27 cellular contexts compared by ENCODE assay signal in the genomic region with DNA sequence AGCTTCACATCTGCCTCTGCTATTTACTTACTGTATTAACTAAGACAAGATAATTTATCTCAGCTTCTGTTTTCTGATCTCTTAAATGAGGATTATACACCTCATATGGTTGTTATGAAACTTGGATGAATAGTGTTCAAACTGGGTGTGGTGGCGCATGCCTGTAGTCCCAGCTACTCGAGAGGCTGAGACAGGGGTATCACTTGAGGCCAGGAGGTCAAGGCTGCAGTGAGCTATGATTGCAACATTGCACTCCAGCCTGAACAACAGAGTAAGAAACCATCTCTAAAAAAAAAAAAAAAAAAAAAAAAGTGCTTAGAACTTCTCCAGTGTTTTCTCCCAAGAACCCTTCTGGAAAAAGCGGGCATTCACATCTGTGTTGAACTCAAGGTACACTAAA.
"Had no signal": no experiment of that assay in that cellular context is flagged by ENCODE, and none has a peak within 500 bp of the region (broad histone marks: within the 10 kb centered on the region; RNA-seq: fewer than 3 reads in every experiment).

No MANE protein-coding gene starts in this region.

- H3K27me3 ChIP-seq: stomach, suprapubic skin, testis, thyroid gland, tibial artery, tibial nerve, transverse colon, upper lobe of left lung, upper lobe of right lung, uterus, vagina had no signal

- ATAC-seq: stimulated activated effector memory CD8-positive, alpha-beta T cell treated with anti-CD3 and anti-CD28 coated beads, Interleukin-12 subunit alpha, Interleukin-12 subunit beta, amount 100 ng/mL, for 72 hours; stimulated activated memory B cell treated with anti-CD40 and anti-IgM and Interleukin-4, amounts not matched to agents 10 μg/mL and 1 μg/mL and 100 μg/mL, for 72 hours; stimulated activated naive B cell treated with anti-CD40 and anti-IgM and Interleukin-4, amounts not matched to agents 10 μg/mL and 1 μg/mL and 100 μg/mL, for 72 hours; stimulated activated naive CD8-positive, alpha-beta T cell treated with anti-CD3 and anti-CD28 coated beads, Interleukin-15, amount 100 ng/mL, for 72 hours; stimulated activated naive CD8-positive, alpha-beta T cell treated with anti-CD3 and anti-CD28 coated beads, Interleukin-15, Interleukin-2, amounts not matched to agents 100 U/mL and 50 U/mL, for 24 hours; upper lobe of right lung had no signal

- DNase-seq: stimulated activated CD4-positive, alpha-beta T cell treated with anti-CD3 and anti-CD28 coated beads, Interleukin-2, amount 100 ng/mL, for 48 hours; stimulated activated CD4-positive, alpha-beta T cell treated with anti-CD3 and anti-CD28 coated beads, Interleukin-4, amount 100 ng/mL, for 1 hour; stimulated activated CD4-positive, alpha-beta T cell treated with anti-CD3 and anti-CD28 coated beads, Interleukin-4, amount 100 ng/mL, for 24 hours; stimulated activated CD4-positive, alpha-beta T cell treated with anti-CD3 and anti-CD28 coated beads, Interleukin-4, amount 100 ng/mL, for 4 hours; stimulated activated CD8-positive, alpha-beta memory T cell treated with anti-CD3 and anti-CD28 coated beads, Interleukin-4, amount 100 ng/mL, for 48 hours; stimulated activated naive B cell treated with anti-CD40 and anti-IgM and Interleukin-4, amounts not matched to agents 10 μg/mL and 1 μg/mL and 100 μg/mL, for 72 hours; stimulated activated naive CD4-positive, alpha-beta T cell; stimulated activated naive CD4-positive, alpha-beta T cell treated with Interleukin-2 at 50 U/mL for 16 hours; stimulated activated naive CD8-positive, alpha-beta T cell treated with anti-CD3 and anti-CD28 coated beads, Interleukin-15, amount 100 ng/mL, for 72 hours; stimulated activated naive CD8-positive, alpha-beta T cell treated with anti-CD3 and anti-CD28 coated beads, Interleukin-15, Interleukin-2, amounts not matched to agents 100 U/mL and 50 U/mL, for 24 hours; stomach; substantia nigra; testis; thyroid gland; tibial artery; transverse colon; trophoblast cell; upper lobe of left lung; upper lobe of right lung; uterus had no signal

- H3K4me1 ChIP-seq: suprapubic skin, testis, thyroid gland, tibial artery, tibial nerve, transverse colon, upper lobe of left lung, upper lobe of right lung, uterus, vagina had no signal

- H3K27ac ChIP-seq: stomach, suprapubic skin, testis, thoracic aorta, thyroid gland, tibial artery, tibial nerve, transverse colon, upper lobe of left lung, upper lobe of right lung, uterus, vagina had no signal

- H3K36me3 ChIP-seq: stomach, suprapubic skin, thoracic aorta, thyroid gland, tibial artery, tibial nerve, transverse colon, upper lobe of left lung, upper lobe of right lung, uterus, vagina had no signal

- H3K9me3 ChIP-seq: stomach, suprapubic skin, testis, thoracic aorta, thyroid gland, tibial artery, tibial nerve, transverse colon, upper lobe of left lung, upper lobe of right lung, uterus, vagina had no signal

- H3K4me3 ChIP-seq: stomach, suprapubic skin, testis, thoracic aorta, thyroid gland, tibial artery, tibial nerve, transverse colon, upper lobe of left lung, upper lobe of right lung, uterus, vagina had no signal

- FAIRE-seq: urothelium cell line had no signal
